In genomic region chr1:174209347-174210187, GRCh38 we compare ENCODE assay signal across 11 cellular contexts. TPM values are rescaled to one million over a fixed set of nuclear protein-coding genes. Genes with fewer than 3 reads are reported as not detected.
DNase-seq lines count a peak whose midpoint lies in the region; ATAC-seq lines count a peak whose summit lies in the region.
"Had no signal": no experiment of that assay in that cellular context is flagged by ENCODE, and none has a peak within 500 bp of the region (broad histone marks: within the 10 kb centered on the region; RNA-seq: fewer than 3 reads in every experiment).

No MANE protein-coding gene starts in this region.

- DNase-seq in activated CD4-positive, alpha-beta T cell treated with anti-CD3 and anti-CD28 coated beads, Interleukin-2, amount 50 U/mL, for 48 hours: peak; percentile 13 to 36
- DNase-seq in activated CD4-positive, alpha-beta T cell treated with anti-CD3 and anti-CD28 coated beads, Interleukin-2, amount 50 U/mL, for 4 hours: no peak
- peak; percentile 44 to 50 for DNase-seq in activated T-cell treated with anti-CD3 and anti-CD28 coated beads, Interleukin-2, amount 50 U/mL, for 72 hours
- DNase-seq in GOT3 (lab: John Stamatoyannopoulos, UW): no peak
- no peak for DNase-seq in activated CD4-positive, CD25-positive, alpha-beta regulatory T cell treated with anti-CD3 and anti-CD28 coated beads, Interleukin-2, amount 50 U/mL, for 72 hours
- no peak for DNase-seq in G401 (ENCODE audit: low spot score)
- DNase-seq: DMS53, NCI-H69 had no signal

- H3K27ac Mint-ChIP-seq in activated T-cell treated with anti-CD3 and anti-CD28 coated beads, Interleukin-2, amount 50 U/mL, for 72 hours: no peak overlapping the region

- H3K36me3 Mint-ChIP-seq in activated T-cell treated with anti-CD3 and anti-CD28 coated beads, Interleukin-2, amount 50 U/mL, for 72 hours (ENCODE audit: insufficient read depth in 2 of 2): peaks cover 6 to 10% of the 10 kb centered on the region in 2 donors

- H3K27me3 Mint-ChIP-seq in activated T-cell treated with anti-CD3 and anti-CD28 coated beads, Interleukin-2, amount 50 U/mL, for 72 hours (ENCODE audit: low read depth): no peaks in the 10 kb centered on the region

- peak; percentile 38 for ATAC-seq in GM19468 (IDR thresholded peaks at IDR 0.05; ENCODE audit: extremely low read depth, unreplicated experiment)
- ATAC-seq in HG02981 (IDR thresholded peaks at IDR 0.05; ENCODE audit: unreplicated experiment): peak; percentile 89
- ATAC-seq in activated T-cell treated with anti-CD3 and anti-CD28 coated beads, Interleukin-2, amount 50 U/mL, for 72 hours (replicated peaks in 1 of 2): peak; percentile 79 to 91
- ATAC-seq: SK-N-SH treated with all-trans-retinoic acid at 6 μM for 48 hours had no signal

- no peak overlapping the region for H3K4me3 Mint-ChIP-seq in activated T-cell treated with anti-CD3 and anti-CD28 coated beads, Interleukin-2, amount 50 U/mL, for 72 hours

- H3K9me3 Mint-ChIP-seq in activated T-cell treated with anti-CD3 and anti-CD28 coated beads, Interleukin-2, amount 50 U/mL, for 72 hours: peaks cover 0 to 2% of the 10 kb centered on the region in 2 donors

- peaks cover 42% of the 10 kb centered on the region for H3K4me1 Mint-ChIP-seq in activated T-cell treated with anti-CD3 and anti-CD28 coated beads, Interleukin-2, amount 50 U/mL, for 72 hours (ENCODE audit: low read depth)

- in situ Hi-C loops in G401 (cut with HindIII; ENCODE audit: low sequenced_read_pairs): no loop called here

RNA-seq across cellular contexts. Expression of gene RABGAP1L, which starts 50.2 kb away (rescaled TPM):
- 10 to 100 TPM; 36.7 to 42.0 TPM for total RNA-seq in activated T-cell treated with anti-CD3 and anti-CD28 coated beads, Interleukin-2, amount 50 U/mL, for 72 hours
- 17.0 and 23.3 TPM in 2 replicates for total RNA-seq in G401 (2014; rRNA removed; shearing (Covaris generic))

Comparison
In these comparisons a context has a peak if more than half of its experiments do, and no peak if none do; other contexts are left out.
1. DNase-seq: peak in activated CD4-positive, alpha-beta T cell treated with anti-CD3 and anti-CD28 coated beads, Interleukin-2, amount 50 U/mL, for 48 hours (2 of 2) and activated T-cell treated with anti-CD3 and anti-CD28 coated beads, Interleukin-2, amount 50 U/mL, for 72 hours (2 of 2); none in activated CD4-positive, alpha-beta T cell treated with anti-CD3 and anti-CD28 coated beads, Interleukin-2, amount 50 U/mL, for 4 hours (0 of 2), GOT3 (single experiment), activated CD4-positive, CD25-positive, alpha-beta regulatory T cell treated with anti-CD3 and anti-CD28 coated beads, Interleukin-2, amount 50 U/mL, for 72 hours (single experiment) and G401 (single experiment).
2. ATAC-seq: peak in every context shown above with its lines; median percentile 89 in HG02981; 85 in activated T-cell treated with anti-CD3 and anti-CD28 coated beads, Interleukin-2, amount 50 U/mL, for 72 hours; 38 in GM19468.